Comparison of ENCODE assay signal across 21 cellular contexts in genomic region chr6:113796040-113796439, GRCh38.
DNase-seq lines count a peak whose midpoint lies in the region; ATAC-seq and TF ChIP-seq lines count a peak whose summit lies in the region.
"Had no signal": no experiment of that assay in that cellular context is flagged by ENCODE, and none has a peak within 500 bp of the region (broad histone marks: within the 10 kb centered on the region; RNA-seq: fewer than 3 reads in every experiment).

No MANE protein-coding gene starts in this region.

- H3K9ac ChIP-seq in colonic mucosa (ENCODE audit: low read depth in 2 of 2, low read length in 2 of 2): no peak overlapping the region

- no peaks in the 10 kb centered on the region for H3K4me1 Mint-ChIP-seq in activated CD4-positive, alpha-beta T cell treated with anti-CD3 and anti-CD28 coated beads for 36 hours
- H3K4me1 Mint-ChIP-seq: CD4-positive, CD25-positive, alpha-beta regulatory T cell; CD8-positive, alpha-beta memory T cell had no signal

- no peaks in the 10 kb centered on the region for H3K36me3 Mint-ChIP-seq in activated CD4-positive, alpha-beta T cell treated with anti-CD3 and anti-CD28 coated beads for 36 hours (ENCODE audit: low read depth)
- H3K36me3 Mint-ChIP-seq: CD4-positive, CD25-positive, alpha-beta regulatory T cell; CD8-positive, alpha-beta memory T cell had no signal

- H3K4me3 ChIP-seq in colonic mucosa: no peak overlapping the region
- H3K4me3 ChIP-seq: GM12878 had no signal

- no peaks in the 10 kb centered on the region for H3K36me3 ChIP-seq in colonic mucosa
- H3K36me3 ChIP-seq: BE2C had no signal

- no peak overlapping the region for H3K27ac ChIP-seq in colonic mucosa

- H3K9me3 ChIP-seq in colonic mucosa: no peaks in the 10 kb centered on the region
- H3K9me3 ChIP-seq: BE2C had no signal

- ATAC-seq in left lobe of liver: peak; percentile 31
- peak; percentile 94 for ATAC-seq in sciatic nerve
- ATAC-seq in activated CD4-positive, alpha-beta T cell treated with anti-CD3 and anti-CD28 coated beads for 36 hours: no peak
- ATAC-seq: GM12878, HCT116 had no signal

- H3K4me3 Mint-ChIP-seq in activated CD4-positive, alpha-beta T cell treated with anti-CD3 and anti-CD28 coated beads for 36 hours: no peak overlapping the region
- H3K4me3 Mint-ChIP-seq: CD4-positive, CD25-positive, alpha-beta regulatory T cell; CD8-positive, alpha-beta memory T cell; HFFc6 had no signal

- peaks cover 11% of the 10 kb centered on the region for H3K27me3 Mint-ChIP-seq in activated CD4-positive, alpha-beta T cell treated with anti-CD3 and anti-CD28 coated beads for 36 hours

- H3K9me3 Mint-ChIP-seq in activated CD4-positive, alpha-beta T cell treated with anti-CD3 and anti-CD28 coated beads for 36 hours (ENCODE audit: low read depth): no peaks in the 10 kb centered on the region
- H3K9me3 Mint-ChIP-seq: CD8-positive, alpha-beta memory T cell; HFFc6 had no signal

- H3K4me1 ChIP-seq in colonic mucosa: no peaks in the 10 kb centered on the region
- H3K4me1 ChIP-seq: BE2C had no signal

- no peaks in the 10 kb centered on the region for H3K27me3 ChIP-seq in colonic mucosa
- H3K27me3 ChIP-seq: BE2C had no signal

- no peak for TF ChIP-seq CTCF in colonic mucosa (IDR thresholded peaks at IDR 0.05)

- intact Hi-C loops in colonic mucosa (cut with DNase I): no loop called here
- intact Hi-C loops in sciatic nerve (cut with DNase I): no loop called here
- intact Hi-C loops in activated CD4-positive, alpha-beta T cell treated with anti-CD3 and anti-CD28 coated beads for 36 hours (cut with DNase I, micrococcal nuclease): no loop called here
- intact Hi-C loops in head of caudate nucleus (cut with DNase I): no loop called here

- POLR2A ChIA-PET in activated CD4-positive, alpha-beta T cell treated with anti-CD3 and anti-CD28 coated beads for 36 hours (lab: Charles Lee): no interaction called here

- DNase-seq in HT-29 (ENCODE audit: low spot score): peak; percentile 24
- peak; percentile 48 for DNase-seq in colonic mucosa
- no peak for DNase-seq in left lobe of liver (ENCODE audit: low spot score)
- no peak for DNase-seq in sciatic nerve (ENCODE audit: low spot score)
- DNase-seq in activated CD4-positive, alpha-beta T cell treated with anti-CD3 and anti-CD28 coated beads for 36 hours: no peak
- DNase-seq in head of caudate nucleus: no peak
- DNase-seq in cerebellar cortex (ENCODE audit: low spot score): no peak
- DNase-seq: ACHN; BE2C; C1 segment of cervical spinal cord; CD4-positive, CD25-positive, alpha-beta regulatory T cell; CD8-positive, alpha-beta memory T cell; COR-L47; DMS153; DMS79; GF-D8; GOT3; H7; HFFc6 had no signal

- CTCF ChIA-PET in activated CD4-positive, alpha-beta T cell treated with anti-CD3 and anti-CD28 coated beads for 36 hours (lab: Charles Lee): no interaction called here

- no peak overlapping the region for H3K27ac Mint-ChIP-seq in activated CD4-positive, alpha-beta T cell treated with anti-CD3 and anti-CD28 coated beads for 36 hours
- H3K27ac Mint-ChIP-seq: CD4-positive, CD25-positive, alpha-beta regulatory T cell; CD8-positive, alpha-beta memory T cell; HFFc6 had no signal

Comparison
In these comparisons a context has a peak if more than half of its experiments do, and no peak if none do; other contexts are left out.
1. DNase-seq: peak in HT-29 (single experiment) and colonic mucosa (single experiment); none in left lobe of liver (single experiment), sciatic nerve (single experiment), activated CD4-positive, alpha-beta T cell treated with anti-CD3 and anti-CD28 coated beads for 36 hours (single experiment), head of caudate nucleus (0 of 42) and cerebellar cortex (single experiment).